In genomic region chr15:65981837-65982696, GRCh38 we compare ENCODE assay signal across 8 cellular contexts.
DNase-seq lines count a peak whose midpoint lies in the region; ATAC-seq, FAIRE-seq and TF ChIP-seq lines count a peak whose summit lies in the region.

No MANE protein-coding gene starts in this region.

- H3K4me1 Mint-ChIP-seq in CD8-positive, alpha-beta memory T cell, result peaks cover 0 to 16% (median 8%) of the 10 kb centered on the region in 3 donors

- H3K36me3 ChIP-seq in CD8-positive, alpha-beta memory T cell (ENCODE audit: insufficient read depth, low read length), result no peaks in the 10 kb centered on the region
- no peaks in the 10 kb centered on the region for H3K36me3 ChIP-seq in OCI-LY7 (ENCODE audit: insufficient read depth, low read length)
- H3K36me3 ChIP-seq in kidney (ENCODE audit: control insufficient read depth in 1 of 2, insufficient read depth in 2 of 2, low read length in 2 of 2), result no peaks in the 10 kb centered on the region

- intact Hi-C loops in OCI-LY7 (cut with micrococcal nuclease; ENCODE audit: unreplicated experiment), result loop anchor here (1.0 to 5.0 kb wide), 3 partner anchors 209 to 370 kb away; partner anchors contain the start of gene INTS14
- intact Hi-C loops in kidney (cut with DNase I), result no loop called here

- no TSS peak for BruUV-seq in OCI-LY7 (replicated peaks; lab: Mats Ljungman, UMichigan)

- TF ChIP-seq CTCF in OCI-LY7 (conservative IDR thresholded peaks at IDR 0.05; ENCODE audit: low read length) (peak; percentile 77), kidney (IDR thresholded peaks at IDR 0.05; ENCODE audit: borderline replicate concordance, extremely low read depth, insufficient read depth) (no peak)

- peaks cover 11% of the 10 kb centered on the region for H3K27me3 ChIP-seq in CD8-positive, alpha-beta memory T cell (ENCODE audit: insufficient read depth, low read length, poor library complexity, severe bottlenecking)

- peak overlapping the region in 1 of 8 donors; percentile 5 for H3K27ac Mint-ChIP-seq in CD8-positive, alpha-beta memory T cell

- no peak for FAIRE-seq in kidney (lab: Jason Lieb, UNC)

- H3K79me2 ChIP-seq in OCI-LY7 (ENCODE audit: insufficient read depth, low read depth, low read length), result no peaks in the 10 kb centered on the region

- H3K4me1 ChIP-seq in CD8-positive, alpha-beta memory T cell (ENCODE audit: insufficient read depth, low read length), result peaks cover 5% of the 10 kb centered on the region
- H3K4me1 ChIP-seq in OCI-LY7 (ENCODE audit: insufficient read depth, low read length, poor library complexity, severe bottlenecking), result peaks cover 24% of the 10 kb centered on the region
- peaks cover 0 to 3% of the 10 kb centered on the region in 2 donors for H3K4me1 ChIP-seq in kidney (ENCODE audit: control insufficient read depth in 1 of 2, insufficient read depth in 1 of 2, low read depth in 1 of 2, low read length in 2 of 2)

- ATAC-seq in GM21723 (IDR thresholded peaks at IDR 0.05; ENCODE audit: unreplicated experiment), result peak; percentile 71
- ATAC-seq in HG02610 (IDR thresholded peaks at IDR 0.05; ENCODE audit: unreplicated experiment), result no peak
- ATAC-seq in HG02973 (IDR thresholded peaks at IDR 0.05; ENCODE audit: unreplicated experiment), result no peak

- H3K36me3 Mint-ChIP-seq in CD8-positive, alpha-beta memory T cell, result no peaks in the 10 kb centered on the region

- peak; percentile 24 to 74 (median 43) for DNase-seq in CD8-positive, alpha-beta memory T cell
- DNase-seq in OCI-LY7 (ENCODE audit: low spot score) (peak; percentile 75), kidney (peak; percentile 86)
- DNase-seq in activated naive CD4-positive, alpha-beta T cell treated with Interleukin-2 at 50 U/mL for 16 hours, result peak; percentile 58
- DNase-seq in stimulated activated CD8-positive, alpha-beta memory T cell treated with anti-CD3 and anti-CD28 coated beads, Interleukin-12 subunit alpha, Interleukin-12 subunit beta, amount 100 ng/mL, for 1 hour (ENCODE audit: low read depth), result peak; percentile 56

- H3K27ac ChIP-seq in CD8-positive, alpha-beta memory T cell (ENCODE audit: low read depth, low read length), result no peak overlapping the region
- no peak overlapping the region for H3K27ac ChIP-seq in OCI-LY7 (ENCODE audit: low read depth, low read length, poor library complexity, severe bottlenecking)
- H3K27ac ChIP-seq in kidney (ENCODE audit: low read depth in 2 of 2, low read length in 2 of 2), result no peak overlapping the region

- POLR2A ChIA-PET in CD8-positive, alpha-beta memory T cell (lab: Charles Lee), result interaction anchor here (0.6 kb wide), 1 partner anchor 89 kb away, joined by 3 read pairs; no protein-coding TSS in a partner anchor
- POLR2A ChIA-PET in OCI-LY7 (lab: Charles Lee), result interaction anchor here (0.8 kb wide), 1 partner anchor 144 kb away, joined by 3 read pairs; no protein-coding TSS in a partner anchor

- peaks cover 30 to 32% of the 10 kb centered on the region in 2 donors for H3K27me3 Mint-ChIP-seq in CD8-positive, alpha-beta memory T cell

- H2AFZ ChIP-seq in OCI-LY7 (ENCODE audit: low read length), result peak overlapping the region; percentile 44

- no peaks in the 10 kb centered on the region for H3K9me3 ChIP-seq in CD8-positive, alpha-beta memory T cell (ENCODE audit: low read length)
- H3K9me3 ChIP-seq in OCI-LY7 (ENCODE audit: low read length) (no peaks in the 10 kb centered on the region), kidney (ENCODE audit: control insufficient read depth in 1 of 2, low read length in 2 of 2) (no peaks in the 10 kb centered on the region)

- H3K4me2 ChIP-seq in OCI-LY7 (ENCODE audit: low read length), result peak overlapping the region; percentile 77

- H3K9me2 ChIP-seq in OCI-LY7 (ENCODE audit: insufficient read depth, low read length), result no peaks in the 10 kb centered on the region

- CTCF ChIA-PET in CD8-positive, alpha-beta memory T cell (lab: Charles Lee), result interaction anchor here (0.6 to 1.2 kb wide), 2 partner anchors 80 to 266 kb away, joined by 3 read pairs; no protein-coding TSS in a partner anchor
- CTCF ChIA-PET in OCI-LY7 (lab: Charles Lee; ENCODE audit: unreplicated experiment), result interaction anchor here (0.5 to 1.9 kb wide), 4 partner anchors 20 to 372 kb away, joined by 4 to 9 read pairs (median 4); no protein-coding TSS in a partner anchor

- H4K20me1 ChIP-seq in OCI-LY7 (ENCODE audit: insufficient read depth, low read length), result no peaks in the 10 kb centered on the region

- H3K4me3 ChIP-seq in CD8-positive, alpha-beta memory T cell (ENCODE audit: low read length), result peak overlapping the region; percentile 19
- peak overlapping the region; percentile 71 for H3K4me3 ChIP-seq in OCI-LY7 (ENCODE audit: low read depth, low read length, poor library complexity, severe bottlenecking)
- no peak overlapping the region for H3K4me3 ChIP-seq in kidney (ENCODE audit: low read length in 2 of 2)

- H3K9ac ChIP-seq in kidney (ENCODE audit: low read length in 2 of 2), result no peak overlapping the region

- peak overlapping the region; percentile 21 to 81 (median 60) for H3K4me3 Mint-ChIP-seq in CD8-positive, alpha-beta memory T cell

- H3K9me3 Mint-ChIP-seq in CD8-positive, alpha-beta memory T cell, result no peaks in the 10 kb centered on the region

Comparison
In these comparisons a context has a peak if more than half of its experiments do, and no peak if none do; other contexts are left out.
1. H3K4me3 ChIP-seq: peak in CD8-positive, alpha-beta memory T cell (single experiment) and OCI-LY7 (single experiment); none in kidney (0 of 2).
2. Peak in every context shown above with its lines, with median percentiles within 50 percentile points of each other: DNase-seq.